In genomic region chr19:44141191-44142013, GRCh38 we compare ENCODE assay signal across 8 cellular contexts. TPM values are rescaled to one million over a fixed set of nuclear protein-coding genes. Genes with fewer than 3 reads are reported as not detected.
DNase-seq lines count a peak whose midpoint lies in the region; ATAC-seq, FAIRE-seq and TF ChIP-seq lines count a peak whose summit lies in the region.

TSS of gene ZNF234 (plus strand) at chr19:44141554. CDS start at chr19:44144633, 3,079 bp downstream.

- H3K4me2 ChIP-seq in keratinocyte (ENCODE audit: control insufficient read depth, extremely low read depth, insufficient read depth, low read depth, low read length), result peak within 1 kb of the TSS; percentile 98

- H3K36me3 ChIP-seq in keratinocyte (ENCODE audit: control insufficient read depth in 2 of 2, extremely low read depth in 1 of 2, insufficient read depth in 2 of 2, low read length in 2 of 2), result peaks cover 0 to 17% of the 10 kb centered on the region in 2 experiments

- no peaks in the 10 kb centered on the region for H3K9me1 ChIP-seq in keratinocyte (ENCODE audit: control insufficient read depth, extremely low read depth, insufficient read depth, low read length)

- peak; percentile 19 for DNase-seq in GF-D8 (lab: John Stamatoyannopoulos, UW)
- DNase-seq in NCI-H2196 (lab: John Stamatoyannopoulos, UW; ENCODE audit: unreplicated experiment), result peak; percentile 64
- peak; percentile 57 for DNase-seq in activated CD4-positive, CD25-positive, alpha-beta regulatory T cell treated with anti-CD3 and anti-CD28 coated beads, Interleukin-2, amount 50 U/mL, for 72 hours
- peak; percentile 92 for DNase-seq in cerebellar cortex (ENCODE audit: low spot score)
- no peak for DNase-seq in keratinocyte (ENCODE audit: low read depth, low spot score)
- peak; percentile 59 to 60 for DNase-seq in stimulated activated CD4-positive, alpha-beta T cell treated with anti-CD3 and anti-CD28 coated beads, Interleukin-12 subunit alpha, Interleukin-12 subunit beta, amount 100 ng/mL, for 24 hours (ENCODE audit: low read depth in 2 of 2)

- H3K79me2 ChIP-seq in keratinocyte (ENCODE audit: control insufficient read depth, insufficient read depth, low read length), result peaks cover 11% of the 10 kb centered on the region

- H3K9me3 ChIP-seq in keratinocyte (ENCODE audit: control insufficient read depth, low read depth, low read length), result no peaks in the 10 kb centered on the region

- no peaks in the 10 kb centered on the region for H3K27me3 ChIP-seq in keratinocyte (ENCODE audit: control insufficient read depth, extremely low read depth, insufficient read depth, low read length)

- TF ChIP-seq CTCF in keratinocyte (optimal IDR thresholded peaks at IDR 0.05 in 1 of 3, IDR thresholded peaks at IDR 0.05 in 1 of 3, conservative IDR thresholded peaks at IDR 0.05 in 1 of 3; ENCODE audit: extremely low read depth in 1 of 3, insufficient read depth in 2 of 3, low read length in 3 of 3), result peak in 1 of 3 experiments; percentile 9

- H4K20me1 ChIP-seq in keratinocyte (ENCODE audit: control insufficient read depth, extremely low read depth, insufficient read depth, low read length), result no peaks in the 10 kb centered on the region

- peak within 1 kb of the TSS; percentile 81 for H3K9ac ChIP-seq in keratinocyte (ENCODE audit: control insufficient read depth, extremely low read depth, insufficient read depth, low read length)

- peak; percentile 56 for FAIRE-seq in keratinocyte (lab: Jason Lieb, UNC)

- dilution Hi-C loops in keratinocyte (cut with MboI; ENCODE audit: extremely low pct_ligation_motif_present, low sequenced_read_pairs), result no loop called here

- ATAC-seq in HG02678 (IDR thresholded peaks at IDR 0.05; ENCODE audit: unreplicated experiment) (peak; percentile 87), GM18517 (IDR thresholded peaks at IDR 0.05; ENCODE audit: unreplicated experiment) (no peak)

- peak within 1 kb of the TSS; percentile 56 for H3K27ac ChIP-seq in keratinocyte (ENCODE audit: control insufficient read depth, insufficient read depth, low read length)

- H3K4me1 ChIP-seq in keratinocyte (ENCODE audit: control insufficient read depth, extremely low read depth, insufficient read depth, low read length), result peaks cover 15% of the 10 kb centered on the region

- peak within 1 kb of the TSS; percentile 52 to 95 (median 93) for H3K4me3 ChIP-seq in keratinocyte (ENCODE audit: control insufficient read depth in 2 of 3, extremely low read depth in 1 of 3, insufficient read depth in 2 of 3, low read depth in 1 of 3, low read length in 3 of 3)

- H2AFZ ChIP-seq in keratinocyte (ENCODE audit: control insufficient read depth, low read length), result peak within 1 kb of the TSS; percentile 100

RNA-seq across cellular contexts. Expression of gene ZNF234, which starts in this region (rescaled TPM):
- 2.8 to 4.4 TPM (median 4.1 TPM) in 3 replicates for polyA plus RNA-seq in keratinocyte
- 2.2 TPM for polyA plus RNA-seq in keratinocyte (2011; ENCODE audit: low read depth)
- 0.87 and 1.5 TPM in 2 replicates for polyA plus RNA-seq in keratinocyte (2011; cell fraction: cytosol; rRNA removed)
- 10.5 and 12.0 TPM in 2 replicates for polyA plus RNA-seq in keratinocyte (2011; cell fraction: nucleus; rRNA removed)
- 2.6 and 4.2 TPM in 2 replicates for polyA plus RNA-seq in keratinocyte (2012; ENCODE audit: low replicate concordance)
- 3.0 to 8.6 TPM (median 8.3 TPM) in 3 replicates for polyA minus RNA-seq in keratinocyte
- 0.96 TPM for polyA minus RNA-seq in keratinocyte (2011; cell fraction: cytosol; rRNA and poly(A)+ RNA removed)
- 5.2 and 9.5 TPM in 2 replicates for polyA minus RNA-seq in keratinocyte (2011; cell fraction: nucleus; rRNA and poly(A)+ RNA removed)
